Comparison of ENCODE assay signal across 32 cellular contexts in the genomic region with DNA sequence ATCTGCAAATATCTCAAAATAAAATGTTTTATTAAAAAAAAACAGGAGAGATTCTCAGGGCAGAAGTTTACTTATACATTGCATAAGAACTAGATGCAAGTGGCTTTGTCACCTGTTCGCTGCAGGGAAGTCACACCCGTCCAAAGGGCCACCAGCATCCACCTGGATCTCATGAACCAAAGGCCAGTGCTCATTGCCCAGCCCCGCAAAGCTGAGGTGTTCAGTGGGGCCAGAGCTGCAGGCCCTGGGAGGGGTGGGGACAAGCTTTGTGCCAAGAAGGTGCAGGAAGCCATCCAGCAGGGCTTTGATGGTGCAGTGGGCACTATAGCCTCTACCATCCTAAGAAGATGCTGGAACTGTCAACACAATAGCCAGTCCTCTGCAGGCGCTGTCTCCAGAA. TPM values are rescaled to one million over a fixed set of nuclear protein-coding genes. Genes with fewer than 3 reads are reported as not detected.
"Had no signal": no experiment of that assay in that cellular context is flagged by ENCODE, and none has a peak within 500 bp of the region (broad histone marks: within the 10 kb centered on the region; RNA-seq: fewer than 3 reads in every experiment).

No MANE protein-coding gene starts in this region.

- ATAC-seq: activated CD8-positive, alpha-beta T cell treated with anti-CD3 and anti-CD28 coated beads, Interleukin-2, amount 10 ng/mL, durations not matched to agents 7 days and 5 days; activated naive CD8-positive, alpha-beta T cell treated with anti-CD3 and anti-CD28 coated beads, Interleukin-2, amount 50 U/mL, for 24 hours; activated T-cell treated with anti-CD3 and anti-CD28 coated beads, Interleukin-2, amount 50 U/mL, for 4 hours; PC-3 had no signal

- H3K27ac Mint-ChIP-seq: activated CD4-positive, alpha-beta T cell treated with anti-CD3 and anti-CD28 coated beads, Interleukin-2, amount 10 ng/mL, durations not matched to agents 24 days and 14 days; activated CD8-positive, alpha-beta T cell treated with anti-CD3 and anti-CD28 coated beads, Interleukin-2, amount 10 ng/mL, durations not matched to agents 7 days and 5 days; activated naive CD4-positive, alpha-beta T cell treated with anti-CD3 and anti-CD28 coated beads, Interleukin-2, amount 10 ng/mL, durations not matched to agents 7 days and 5 days; activated naive CD8-positive, alpha-beta T cell; activated naive CD8-positive, alpha-beta T cell treated with anti-CD3 and anti-CD28 coated beads, Interleukin-2, amount 50 U/mL, for 24 hours; T-helper 1 cell treated with Interleukin-12 subunit alpha and Interleukin-12 subunit beta and Interleukin-4 antibody, amounts not matched to agents 30 μg/mL and 1 μg/mL, for 36 hours; T-helper 2 cell treated with Interferon-gamma antibody and Interleukin-4, amounts not matched to agents 5 μg/mL and 100 μg/mL, for 36 hours had no signal

- H3K27ac ChIP-seq: brain microvascular endothelial cell, Peyer's patch, SJSA1 had no signal

- H3K4me3 Mint-ChIP-seq: activated CD4-positive, alpha-beta T cell treated with anti-CD3 and anti-CD28 coated beads, Interleukin-2, amount 10 ng/mL, durations not matched to agents 24 days and 14 days; activated CD8-positive, alpha-beta T cell treated with anti-CD3 and anti-CD28 coated beads, Interleukin-2, amount 10 ng/mL, durations not matched to agents 7 days and 5 days; activated naive CD4-positive, alpha-beta T cell treated with anti-CD3 and anti-CD28 coated beads, Interleukin-2, amount 10 ng/mL, durations not matched to agents 7 days and 5 days; activated naive CD8-positive, alpha-beta T cell; activated naive CD8-positive, alpha-beta T cell treated with anti-CD3 and anti-CD28 coated beads, Interleukin-2, amount 50 U/mL, for 24 hours; activated T-cell treated with anti-CD3 and anti-CD28 coated beads, Interleukin-2, amount 50 U/mL, for 4 hours; central memory CD8-positive, alpha-beta T cell; T-helper 1 cell treated with Interleukin-12 subunit alpha and Interleukin-12 subunit beta and Interleukin-4 antibody, amounts not matched to agents 30 μg/mL and 1 μg/mL, for 36 hours; T-helper 2 cell treated with Interferon-gamma antibody and Interleukin-4, amounts not matched to agents 5 μg/mL and 100 μg/mL, for 36 hours had no signal

- H3K4me2 ChIP-seq: SK-N-SH had no signal

- H3K36me3 Mint-ChIP-seq: activated naive CD4-positive, alpha-beta T cell treated with anti-CD3 and anti-CD28 coated beads, Interleukin-2, amount 10 ng/mL, durations not matched to agents 7 days and 5 days; activated naive CD8-positive, alpha-beta T cell had no signal

- H3K27me3 ChIP-seq: brain microvascular endothelial cell, Peyer's patch, SJSA1 had no signal

- DNase-seq: activated CD4-positive, alpha-beta T cell treated with anti-CD3 and anti-CD28 coated beads, Interleukin-2, amount 10 ng/mL, durations not matched to agents 24 days and 14 days; activated CD4-positive, alpha-beta T cell treated with anti-CD3 and anti-CD28 coated beads, Interleukin-2, amount 50 U/mL, for 48 hours; activated CD8-positive, alpha-beta T cell treated with anti-CD3 and anti-CD28 coated beads, Interleukin-2, amount 10 ng/mL, durations not matched to agents 7 days and 5 days; activated effector memory CD4-positive, alpha-beta T cell treated with Interleukin-2 at 50 U/mL for 16 hours; activated naive CD4-positive, alpha-beta T cell treated with anti-CD3 and anti-CD28 coated beads, Interleukin-2, amount 10 ng/mL, durations not matched to agents 7 days and 5 days; activated naive CD8-positive, alpha-beta T cell treated with anti-CD3 and anti-CD28 coated beads, Interleukin-2, amount 50 U/mL, for 24 hours; activated T-cell treated with anti-CD3 and anti-CD28 coated beads, Interleukin-2, amount 50 U/mL, for 4 hours; anterior cingulate cortex; brain microvascular endothelial cell; KG1; NCI-H1092 treated with DMSO at 0.1 percent for 48 hours; NCI-H1417; NCI-H146; NCI-H187; NCI-H2029 treated with DMSO at 0.1 percent for 48 hours; NCI-H2107; NCI-H2171; NCI-H510A; NCI-H526; NCI-H748 treated with DMSO at 0.1 percent for 48 hours; NK-92 treated with Interleukin-12 subunit alpha and Interleukin-12 subunit beta, amount 100 ng/mL, for 24 hours; PC-3; Peyer's patch; RPMI8226; SHP77 treated with DMSO at 0.1 percent for 48 hours; SK-N-SH had no signal

- H3K9ac ChIP-seq: SK-N-SH had no signal

- H3K36me3 ChIP-seq: brain microvascular endothelial cell, Peyer's patch, SJSA1 had no signal

- H3K4me1 Mint-ChIP-seq: activated CD4-positive, alpha-beta T cell treated with anti-CD3 and anti-CD28 coated beads, Interleukin-2, amount 10 ng/mL, durations not matched to agents 24 days and 14 days; activated naive CD4-positive, alpha-beta T cell treated with anti-CD3 and anti-CD28 coated beads, Interleukin-2, amount 10 ng/mL, durations not matched to agents 7 days and 5 days; activated naive CD8-positive, alpha-beta T cell treated with anti-CD3 and anti-CD28 coated beads, Interleukin-2, amount 50 U/mL, for 24 hours; central memory CD8-positive, alpha-beta T cell had no signal

- H3K4me3 ChIP-seq: Peyer's patch, SJSA1 had no signal

- H3K9me3 ChIP-seq: Peyer's patch, SJSA1, SK-N-SH had no signal

- H3K27me3 Mint-ChIP-seq: activated naive CD8-positive, alpha-beta T cell had no signal

- FAIRE-seq: TTC549 had no signal

- H3K9me3 Mint-ChIP-seq: activated CD4-positive, alpha-beta T cell treated with anti-CD3 and anti-CD28 coated beads, Interleukin-2, amount 10 ng/mL, durations not matched to agents 24 days and 14 days; activated naive CD4-positive, alpha-beta T cell treated with anti-CD3 and anti-CD28 coated beads, Interleukin-2, amount 10 ng/mL, durations not matched to agents 7 days and 5 days; activated naive CD8-positive, alpha-beta T cell treated with anti-CD3 and anti-CD28 coated beads, Interleukin-2, amount 50 U/mL, for 24 hours; activated T-cell treated with anti-CD3 and anti-CD28 coated beads, Interleukin-2, amount 50 U/mL, for 4 hours; central memory CD8-positive, alpha-beta T cell; T-helper 1 cell treated with Interleukin-12 subunit alpha and Interleukin-12 subunit beta and Interleukin-4 antibody, amounts not matched to agents 30 μg/mL and 1 μg/mL, for 36 hours; T-helper 2 cell treated with Interferon-gamma antibody and Interleukin-4, amounts not matched to agents 5 μg/mL and 100 μg/mL, for 36 hours had no signal

RNA-seq across cellular contexts. Expression of gene CD93, which starts 15.6 kb away (rescaled TPM):
- total RNA-seq: PC-3, SJSA1 had no signal

RNA-seq across cellular contexts. Expression of gene THBD, which starts 52.2 kb away (rescaled TPM):
- total RNA-seq: activated CD4-positive, alpha-beta T cell treated with anti-CD3 and anti-CD28 coated beads, Interleukin-2, amount 10 ng/mL, durations not matched to agents 24 days and 14 days; activated CD8-positive, alpha-beta T cell treated with anti-CD3 and anti-CD28 coated beads, Interleukin-2, amount 10 ng/mL, durations not matched to agents 7 days and 5 days had no signal
